Comparison of ENCODE assay signal across 9 cellular contexts in genomic region chr6:71420693-71421328, GRCh38.
A peak's percentile ranks its signal among the peaks of the same experiment; 100 is the strongest.
DNase-seq lines count a peak whose midpoint lies in the region; ATAC-seq, FAIRE-seq and TF ChIP-seq lines count a peak whose summit lies in the region.
"Had no signal": no experiment of that assay in that cellular context is flagged by ENCODE, and none has a peak within 500 bp of the region (broad histone marks: within the 10 kb centered on the region; RNA-seq: fewer than 3 reads in every experiment).

No MANE protein-coding gene starts in this region.

- peaks cover 19% of the 10 kb centered on the region for H3K36me3 ChIP-seq in skeletal muscle satellite cell (ENCODE audit: insufficient read depth, low read length)

- peak; percentile 36 for FAIRE-seq in islet of Langerhans (lab: Jason Lieb, UNC)
- FAIRE-seq: K562 had no signal

- H3K9ac ChIP-seq in skeletal muscle satellite cell (ENCODE audit: low read depth, low read length) = peak overlapping the region; percentile 98

- H3K9me3 ChIP-seq in skeletal muscle satellite cell (replicated peaks; ENCODE audit: low read length) = no peaks in the 10 kb centered on the region

- ATAC-seq in GM18867 (IDR thresholded peaks at IDR 0.05; ENCODE audit: unreplicated experiment) (peak; percentile 76), HG03280 (IDR thresholded peaks at IDR 0.05; ENCODE audit: unreplicated experiment) (peak; percentile 84)
- ATAC-seq: K562 had no signal

- H3K4me3 ChIP-seq in coronary artery = peak overlapping the region; percentile 83
- H3K4me3 ChIP-seq in skeletal muscle satellite cell (ENCODE audit: low read length) = peak overlapping the region; percentile 94
- H3K4me3 ChIP-seq: K562 had no signal

- peak overlapping the region; percentile 91 for H3K4me2 ChIP-seq in skeletal muscle satellite cell (ENCODE audit: low read length)

- peak; percentile 97 for DNase-seq in AG20443 (ENCODE audit: low spot score)
- DNase-seq in coronary artery (ENCODE audit: low spot score) = peak; percentile 98
- DNase-seq in effector CD8-positive, alpha-beta T cell (lab: John Stamatoyannopoulos, UW) = no peak

- peak overlapping the region; percentile 93 to 98 for H3K27ac ChIP-seq in coronary artery

- H3K4me1 ChIP-seq in skeletal muscle satellite cell (ENCODE audit: control insufficient read depth, insufficient read depth, low read length) = peaks cover 11% of the 10 kb centered on the region

- no peaks in the 10 kb centered on the region for H3K27me3 ChIP-seq in skeletal muscle satellite cell (ENCODE audit: control insufficient read depth, insufficient read depth, low read length)

- TF ChIP-seq CTCF in coronary artery (IDR thresholded peaks at IDR 0.05) = no peak

TF ChIP-seq in PFSK-1, 5 proteins besides CTCF, POLR2A, EP300 and RAD21:
- TF ChIP-seq POLR2AphosphoS5 (IDR thresholded peaks at IDR 0.05; ENCODE audit: low read depth, low read length) (peak; percentile 62; the same call in 1 of the 2 replicates), REST (IDR thresholded peaks at IDR 0.05; ENCODE audit: insufficient read depth in 1 of 2, low read depth in 2 of 2, low read length in 2 of 2) (no peak)
